8 cellular contexts compared by ENCODE assay signal in the genomic region with DNA sequence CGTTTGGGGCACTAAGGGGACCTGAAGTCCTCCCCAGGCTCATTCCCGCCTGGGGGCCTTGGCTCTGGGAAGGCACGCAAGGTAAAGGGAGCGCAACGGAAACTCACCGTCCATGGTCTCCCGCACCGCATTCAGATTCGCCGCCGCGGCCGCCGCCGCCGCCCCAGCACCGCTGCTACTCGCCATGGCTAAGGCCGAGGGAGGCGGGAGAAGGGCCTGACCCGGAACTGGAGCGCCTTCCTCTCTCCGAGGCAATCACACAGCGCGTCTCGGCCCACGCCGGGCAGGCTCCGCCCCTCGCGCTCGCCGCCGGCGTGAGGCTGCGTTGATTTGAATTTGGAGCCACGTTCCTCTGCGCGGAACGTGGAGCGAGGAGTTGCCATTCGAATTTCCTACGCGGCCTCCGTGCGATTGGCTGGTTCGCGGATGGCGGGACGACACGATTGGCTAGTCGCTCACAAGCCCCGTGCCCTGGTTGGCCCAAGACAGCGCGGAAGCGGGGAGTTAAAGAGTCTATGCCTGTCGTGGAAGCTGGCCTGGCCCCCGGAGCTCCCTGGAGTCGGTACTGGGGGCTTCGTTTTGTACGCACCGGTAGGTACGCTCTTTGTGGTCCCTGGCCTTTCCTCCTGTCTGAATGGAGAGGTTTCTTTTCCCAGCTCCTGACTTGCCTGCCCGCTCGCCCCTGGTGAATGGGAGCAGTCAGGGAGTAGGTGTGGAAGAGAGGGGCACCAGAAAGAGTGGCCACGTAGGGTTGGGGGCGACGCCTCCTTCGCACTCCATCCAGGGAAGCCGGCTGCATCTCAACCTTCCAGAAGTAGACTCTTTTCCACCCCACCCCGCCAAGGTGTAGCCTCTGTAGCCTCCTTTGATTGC. TPM values are rescaled to one million over a fixed set of nuclear protein-coding genes. Genes with fewer than 3 reads are reported as not detected.
A peak's percentile ranks its signal among the peaks of the same experiment; 100 is the strongest.
DNase-seq lines count a peak whose midpoint lies in the region; ATAC-seq, FAIRE-seq and TF ChIP-seq lines count a peak whose summit lies in the region.

A gene (plus strand): TSS at position 507 of the 873 bp plus-strand sequence. CDS start 1,018 bp downstream, outside the sequence.
A gene with protein sequence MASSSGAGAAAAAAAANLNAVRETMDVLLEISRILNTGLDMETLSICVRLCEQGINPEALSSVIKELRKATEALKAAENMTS (minus strand): TSS at position 213 of the 873 bp plus-strand sequence. CDS start 27 bp downstream, at position 186.

- WGBS in H1 (ENCODE audit: extremely low coverage in 1 of 2, insufficient coverage in 1 of 2, insufficient read length in 1 of 2, insufficient replicate concordance in 2 of 2, low coverage in 1 of 2, low lambda C conversion rate in 2 of 2, missing lambda C conversion rate in 1 of 2), 2 experiments, result 1% methylated on average over 58 of the region's 71 CpGs; no CpG with 5 or more reads in 1 of the 2 experiments

- peak within 1 kb of the TSS; percentile 48; the same call in 1 of the 2 replicates for H2AFZ ChIP-seq in H1 (ENCODE audit: low read length)

- H3K27ac ChIP-seq in HUES48 (ENCODE audit: low read depth, low read length) (peak within 1 kb of the TSS; percentile 82), H1 (ENCODE audit: low read depth, low read length) (peak within 1 kb of the TSS; percentile 77; the same call in 1 of the 2 replicates)

- peak within 1 kb of the TSS; percentile 79 for H3K9ac ChIP-seq in HUES48 (ENCODE audit: low read depth, low read length)
- peak within 1 kb of the TSS; percentile 90 for H3K9ac ChIP-seq in NT2/D1 (ENCODE audit: insufficient read length, low read depth)
- H3K9ac ChIP-seq in H1 (replicated peaks in 1 of 4; ENCODE audit: extremely low read depth in 1 of 4, low read depth in 3 of 4, low read length in 3 of 4), result peak within 1 kb of the TSS; percentile 55 to 82 (median 74)

- H3K36me3 ChIP-seq in HUES48 (ENCODE audit: control insufficient read depth, insufficient read depth, low read length) (peaks cover 25% of the 10 kb centered on the region), NT2/D1 (ENCODE audit: insufficient read depth, insufficient read length, low read length) (peaks cover 34% of the 10 kb centered on the region), H1 (ENCODE audit: control insufficient read depth in 2 of 4, insufficient read depth in 4 of 4, low read length in 3 of 4) (peaks cover 0 to 14% (median 2%) of the 10 kb centered on the region in 4 experiments; a peak in 6 of 8 replicates)

- peak in 1 of 2 experiments; percentile 80; a peak in 1 of 3 replicates for TF ChIP-seq EP300 in H1 (IDR thresholded peaks at IDR 0.05; ENCODE audit: borderline replicate concordance in 1 of 2, low read depth in 2 of 2, low read length in 2 of 2)

- peaks cover 10% of the 10 kb centered on the region for H3K23me2 ChIP-seq in H1 (ENCODE audit: low read depth, low read length)

- H3K4me2 ChIP-seq in H1 (ENCODE audit: insufficient read depth in 1 of 2, low read depth in 2 of 2, low read length in 2 of 2), result peak within 1 kb of the TSS; percentile 76 to 77

- TF ChIP-seq RAD21 in H1 (IDR thresholded peaks at IDR 0.05 in 1 of 2, conservative IDR thresholded peaks at IDR 0.05 in 1 of 2; ENCODE audit: low read depth in 2 of 2, low read length in 2 of 2), result no peak

- H3K36me3 Mint-ChIP-seq in Calu3 (ENCODE audit: insufficient read depth, unreplicated experiment) (peaks cover 26% of the 10 kb centered on the region), memory B cell (peaks cover 19% of the 10 kb centered on the region)

- POLR2A ChIA-PET in H1 (lab: Charles Lee; ENCODE audit: partially characterized antibody), result no interaction called here

- peak within 1 kb of the TSS; percentile 61 for H4K91ac ChIP-seq in H1 (replicated peaks; ENCODE audit: insufficient read length, low read length)

- H3K4me3 ChIP-seq in HUES48 (ENCODE audit: low read depth, low read length) (peak within 1 kb of the TSS; percentile 98), NT2/D1 (ENCODE audit: insufficient read length, low read depth) (peak within 1 kb of the TSS; percentile 89), H1 (ENCODE audit: extremely low read depth in 1 of 4, insufficient read depth in 2 of 4, low read depth in 3 of 4, low read length in 4 of 4) (peak within 1 kb of the TSS; percentile 69 to 97 (median 90))

- peak within 1 kb of the TSS; percentile 64 for H4K5ac ChIP-seq in H1 (ENCODE audit: insufficient read length, low read depth, low read length)

- H3K23ac ChIP-seq in H1 (ENCODE audit: insufficient read length), result no peak within 1 kb of the TSS

- peak within 1 kb of the TSS; percentile 83; the same call in 1 of the 2 replicates for H3K18ac ChIP-seq in H1 (ENCODE audit: extremely low read depth, low read length)

- ATAC-seq in GM21423 (IDR thresholded peaks at IDR 0.05; ENCODE audit: unreplicated experiment), result peak; percentile 96
- peak; percentile 91 for ATAC-seq in memory B cell (ENCODE audit: low read depth)

- H3K4me1 ChIP-seq in HUES48 (ENCODE audit: control insufficient read depth, insufficient read depth, low read length) (no peaks in the 10 kb centered on the region; the same call in 1 of the 2 replicates), NT2/D1 (ENCODE audit: insufficient read depth, insufficient read length) (no peaks in the 10 kb centered on the region), H1 (replicated peaks in 1 of 4; ENCODE audit: control insufficient read depth in 3 of 4, insufficient read depth in 4 of 4, low read length in 3 of 4) (no peaks in the 10 kb centered on the region)

- peak; percentile 79 for DNase-seq in Calu3
- DNase-seq in NT2/D1 (ENCODE audit: low read depth, low spot score), result peak; percentile 96
- DNase-seq in activated CD8-positive, alpha-beta memory T cell treated with anti-CD3 and anti-CD28 coated beads for 48 hours (ENCODE audit: low read depth in 2 of 3, low spot score in 2 of 3), result peak; percentile 69 to 91 (median 86)
- peak; percentile 88 to 92 for DNase-seq in H1 (ENCODE audit: low read depth in 1 of 2, low spot score in 2 of 2)
- peak; percentile 87 to 91 for DNase-seq in memory B cell (ENCODE audit: low spot score in 2 of 2)
- peak; percentile 87 for DNase-seq in stimulated activated CD8-positive, alpha-beta memory T cell treated with anti-CD3 and anti-CD28 coated beads, Interleukin-12 subunit alpha, Interleukin-12 subunit beta, amount 100 ng/mL, for 1 hour (ENCODE audit: low read depth)

- H3K4ac ChIP-seq in H1 (replicated peaks; ENCODE audit: insufficient read length, low read depth, low read length), result no peak within 1 kb of the TSS

- TF ChIP-seq POLR2A in H1 (IDR thresholded peaks at IDR 0.05; ENCODE audit: control extremely low read depth in 1 of 2, low read depth in 2 of 2, low read length in 2 of 2), result peak in 1 of 2 experiments; percentile 55; a peak in 1 of 3 replicates

- no peak within 1 kb of the TSS for H3K14ac ChIP-seq in H1 (ENCODE audit: insufficient read length)

- H3K79me1 ChIP-seq in H1 (ENCODE audit: low read depth, low read length), result peaks cover 4% of the 10 kb centered on the region; the same call in 1 of the 2 replicates

- no peak for TF ChIP-seq CTCF in Calu3 (IDR thresholded peaks at IDR 0.05; ENCODE audit: unreplicated experiment)
- TF ChIP-seq CTCF in H1 (IDR thresholded peaks at IDR 0.05; ENCODE audit: control extremely low read depth in 1 of 3, insufficient read depth in 1 of 3, low read depth in 1 of 3, low read length in 3 of 3), result no peak

- H3K4me1 Mint-ChIP-seq in Calu3 (ENCODE audit: low read depth, unreplicated experiment) (peaks cover 15% of the 10 kb centered on the region), memory B cell (peaks cover 27% of the 10 kb centered on the region)

- H3K9me3 ChIP-seq in HUES48 (ENCODE audit: control insufficient read depth, insufficient read depth, low read length), result no peaks in the 10 kb centered on the region
- no peaks in the 10 kb centered on the region for H3K9me3 ChIP-seq in NT2/D1 (ENCODE audit: insufficient read depth, low read length)
- no peaks in the 10 kb centered on the region for H3K9me3 ChIP-seq in H1 (ENCODE audit: insufficient read depth in 2 of 2, low read depth in 1 of 2, low read length in 1 of 2)

- FAIRE-seq in H1 (lab: Jason Lieb, UNC), result peak; percentile 74

- peak within 1 kb of the TSS; percentile 42 for H3K27ac Mint-ChIP-seq in Calu3 (ENCODE audit: unreplicated experiment)
- peak within 1 kb of the TSS; percentile 91 for H3K27ac Mint-ChIP-seq in memory B cell

- H3K4me3 Mint-ChIP-seq in Calu3 (ENCODE audit: low read depth, unreplicated experiment) (peak within 1 kb of the TSS; percentile 68), memory B cell (peak within 1 kb of the TSS; percentile 98)

- intact Hi-C loops in Calu3 (cut with micrococcal nuclease; ENCODE audit: unreplicated experiment), result no loop called here

- peak within 1 kb of the TSS; percentile 74 for H4K8ac ChIP-seq in H1 (ENCODE audit: extremely low read depth, insufficient read depth, low read length)

- peaks cover 0 to 64% of the 10 kb centered on the region in 2 experiments; a peak in 3 of 4 replicates for H3K79me2 ChIP-seq in H1 (ENCODE audit: control insufficient read depth in 1 of 2, insufficient read depth in 2 of 2, low read length in 2 of 2)

- no peaks in the 10 kb centered on the region for H3K27me3 ChIP-seq in HUES48 (ENCODE audit: control insufficient read depth, insufficient read depth, low read length)
- no peaks in the 10 kb centered on the region for H3K27me3 ChIP-seq in NT2/D1 (ENCODE audit: insufficient read depth, insufficient read length)
- no peaks in the 10 kb centered on the region for H3K27me3 ChIP-seq in H1 (replicated peaks in 1 of 4; ENCODE audit: control insufficient read depth in 3 of 4, extremely low read depth in 1 of 4, insufficient read depth in 3 of 4, low read length in 3 of 4)

- H2BK20ac ChIP-seq in H1 (ENCODE audit: low read length), result no peak within 1 kb of the TSS

- H2BK15ac ChIP-seq in H1 (ENCODE audit: low read length), result peak within 1 kb of the TSS; percentile 29; the same call in 1 of the 2 replicates

- peaks cover 3% of the 10 kb centered on the region for H3K9me3 Mint-ChIP-seq in Calu3 (ENCODE audit: low read depth, unreplicated experiment)
- H3K9me3 Mint-ChIP-seq in memory B cell, result no peaks in the 10 kb centered on the region

- no TSS peak for BruUV-seq in Calu3 (replicated peaks; lab: Mats Ljungman, UMichigan)

- H3K56ac ChIP-seq in H1 (replicated peaks; ENCODE audit: insufficient read length, low read depth, low read length), result peak within 1 kb of the TSS; percentile 1

- CTCF ChIA-PET in Calu3 (lab: Charles Lee) (no interaction called here), H1 (lab: Charles Lee; ENCODE audit: partially characterized antibody) (no interaction called here)

- H2BK120ac ChIP-seq in H1 (replicated peaks; ENCODE audit: low read depth, low read length), result no peak within 1 kb of the TSS

- H2BK12ac ChIP-seq in H1 (ENCODE audit: low read depth, low read length), result no peak within 1 kb of the TSS

- no peaks in the 10 kb centered on the region for H3K27me3 Mint-ChIP-seq in Calu3 (ENCODE audit: unreplicated experiment)
- no peaks in the 10 kb centered on the region for H3K27me3 Mint-ChIP-seq in memory B cell

- peaks cover 1 to 2% of the 10 kb centered on the region in 2 experiments for H4K20me1 ChIP-seq in H1 (replicated peaks in 1 of 2; ENCODE audit: control insufficient read depth in 1 of 2, insufficient read depth in 2 of 2, low read length in 2 of 2)

- H2BK5ac ChIP-seq in H1 (ENCODE audit: low read depth, low read length), result peak within 1 kb of the TSS; percentile 75; the same call in 1 of the 2 replicates

- H2AK5ac ChIP-seq in H1 (ENCODE audit: low read depth, low read length), result peak within 1 kb of the TSS; percentile 56; the same call in 1 of the 2 replicates

RNA-seq across cellular contexts. Expression of the first gene that starts in this region (rescaled TPM):
- total RNA-seq in Calu3 (2022), result 6.4 and 7.9 TPM in 2 replicates
- total RNA-seq in H1 (2021; fragmentation: NEBNext Ultra II Directional; extraction: Animal tissue kit (Norgen Biotek cat#: 25700)), result 12.9 and 15.6 TPM in 2 replicates
- 2.6 and 4.9 TPM in 2 replicates for polyA plus RNA-seq in H1 (2011; rRNA removed)
- 5.4 TPM for polyA plus RNA-seq in H1 (2011; cell fraction: cytosol; rRNA removed)
- 2.9 TPM for polyA plus RNA-seq in H1 (2011; cell fraction: nucleus; rRNA removed)
- 8.0 to 10.9 TPM (median 8.6 TPM) in 4 replicates for polyA plus RNA-seq in H1 (2012, experiment 1 of 2)
- 0.60 TPM for polyA plus RNA-seq in H1 (2012, experiment 2 of 2)
- 8.9 TPM for polyA plus RNA-seq in H1 (2013, experiment 1 of 2)
- polyA plus RNA-seq in H1 (2013, experiment 2 of 2), result 9.3 TPM
- 6.9 and 8.3 TPM in 2 replicates for polyA minus RNA-seq in H1 (2011; rRNA and poly(A)+ RNA removed)
- polyA minus RNA-seq in H1 (2011; cell fraction: cytosol; rRNA and poly(A)+ RNA removed), result 5.6 TPM
- polyA minus RNA-seq in H1 (2011; cell fraction: nucleus; rRNA and poly(A)+ RNA removed), result 10.6 TPM

RNA-seq across cellular contexts. Expression of the second gene that starts in this region (rescaled TPM):
- total RNA-seq in Calu3 (2022), result 9.9 and 11.4 TPM in 2 replicates
- total RNA-seq in H1 (2021; fragmentation: NEBNext Ultra II Directional; extraction: Animal tissue kit (Norgen Biotek cat#: 25700)), result 23.1 and 25.2 TPM in 2 replicates
- 3.1 and 8.8 TPM in 2 replicates for polyA plus RNA-seq in H1 (2011; rRNA removed)
- 9.3 TPM for polyA plus RNA-seq in H1 (2011; cell fraction: cytosol; rRNA removed)
- 1.3 TPM for polyA plus RNA-seq in H1 (2011; cell fraction: nucleus; rRNA removed)
- polyA plus RNA-seq in H1 (2012, experiment 1 of 2), result 5.5 to 19.9 TPM (median 5.9 TPM) in 4 replicates
- 4.7 TPM for polyA plus RNA-seq in H1 (2012, experiment 2 of 2)
- polyA plus RNA-seq in H1 (2013, experiment 1 of 2), result 18.7 TPM
- 16.7 TPM for polyA plus RNA-seq in H1 (2013, experiment 2 of 2)
- polyA minus RNA-seq in H1 (2011; rRNA and poly(A)+ RNA removed), result 1.3 and 2.0 TPM in 2 replicates
- polyA minus RNA-seq in H1 (2011; cell fraction: cytosol; rRNA and poly(A)+ RNA removed), result 1.8 TPM
- polyA minus RNA-seq in H1 (2011; cell fraction: nucleus; rRNA and poly(A)+ RNA removed), result 4.7 TPM

Comparison
In these comparisons a context has a peak if more than half of its experiments do, and no peak if none do; other contexts are left out.
1. Peak in every context shown above with its lines: DNase-seq, ATAC-seq, H3K4me3 ChIP-seq and H3K27ac ChIP-seq.